Comparison of ENCODE assay signal across 17 cellular contexts in genomic region chr9:69499959-69500358, GRCh38.
A peak's percentile ranks its signal among the peaks of the same experiment; 100 is the strongest.
DNase-seq lines count a peak whose midpoint lies in the region; ATAC-seq and TF ChIP-seq lines count a peak whose summit lies in the region.
"Had no signal": no experiment of that assay in that cellular context is flagged by ENCODE, and none has a peak within 500 bp of the region (broad histone marks: within the 10 kb centered on the region; RNA-seq: fewer than 3 reads in every experiment).

No MANE protein-coding gene starts in this region.

- H4K20me1 ChIP-seq in GM23338 (replicated peaks; ENCODE audit: insufficient read depth) = no peaks in the 10 kb centered on the region
- H4K20me1 ChIP-seq: BLaER1 had no signal

- peaks cover 4% of the 10 kb centered on the region; the same call in 1 of the 2 replicates for H3K4me1 ChIP-seq in GM23338 (ENCODE audit: insufficient read depth)

- H3K27ac Mint-ChIP-seq in GM23338 (no peak overlapping the region), WTC11 (no peak overlapping the region; the same call in 1 of the 2 replicates)
- H3K27ac Mint-ChIP-seq: CD14-positive monocyte had no signal

- no peaks in the 10 kb centered on the region for H3K9me2 ChIP-seq in GM23338 (ENCODE audit: insufficient read depth)

- ATAC-seq in GM23338 (peak; percentile 67), WTC11 (peak; percentile 67)
- ATAC-seq: HepG2 had no signal

- no peaks in the 10 kb centered on the region for H3K79me2 ChIP-seq in GM23338 (replicated peaks; ENCODE audit: insufficient read depth)

- H3K36me3 Mint-ChIP-seq in GM23338 (ENCODE audit: low read depth) (no peaks in the 10 kb centered on the region), WTC11 (no peaks in the 10 kb centered on the region)
- H3K36me3 Mint-ChIP-seq: CD14-positive monocyte; CD4-positive, alpha-beta memory T cell had no signal

- H3K36me3 ChIP-seq in GM23338 (ENCODE audit: insufficient read depth) = no peaks in the 10 kb centered on the region
- H3K36me3 ChIP-seq: BLaER1, HAP-1 had no signal

- H3K4me3 ChIP-seq in GM23338 = no peak overlapping the region
- H3K4me3 ChIP-seq: BLaER1, HAP-1 had no signal

- no peak overlapping the region for H3K27ac ChIP-seq in GM23338 (ENCODE audit: low read depth)
- H3K27ac ChIP-seq: BLaER1 had no signal

- DNase-seq in NCI-H748 (lab: John Stamatoyannopoulos, UW; ENCODE audit: unreplicated experiment) = peak; percentile 46
- DNase-seq in NCI-H748 treated with DMSO at 0.1 percent for 48 hours (lab: John Stamatoyannopoulos, UW) = no peak
- DNase-seq in GM23338 (ENCODE audit: low spot score) = no peak
- peak; percentile 19 for DNase-seq in WTC11 (ENCODE audit: low spot score)
- DNase-seq in iPS-NIHi7 (ENCODE audit: extremely low spot score) = peak; percentile 29
- DNase-seq in NCI-H1048 (lab: John Stamatoyannopoulos, UW) = no peak
- DNase-seq in NCI-H774 (lab: John Stamatoyannopoulos, UW) = no peak
- no peak for DNase-seq in SIG-M5 (lab: John Stamatoyannopoulos, UW)
- DNase-seq: 8988T; CD4-positive, alpha-beta memory T cell; DMS153; GDM1; GOT3 had no signal

- H3K27me3 Mint-ChIP-seq in GM23338 (ENCODE audit: insufficient read depth, low read depth, poor library complexity) = peaks cover 2% of the 10 kb centered on the region
- no peaks in the 10 kb centered on the region; the same call in 1 of the 2 replicates for H3K27me3 Mint-ChIP-seq in WTC11 (ENCODE audit: low read depth)
- H3K27me3 Mint-ChIP-seq: CD4-positive, alpha-beta memory T cell had no signal

- no peaks in the 10 kb centered on the region for H3K27me3 ChIP-seq in GM23338 (ENCODE audit: insufficient read depth)
- H3K27me3 ChIP-seq: BLaER1 had no signal

- CTCF ChIA-PET in WTC11 (lab: Charles Lee) = interaction anchor here (1.2 kb wide), 1 partner anchor 78 kb away, joined by 3 read pairs; no protein-coding TSS in a partner anchor

- H3K9me3 Mint-ChIP-seq in GM23338 (no peaks in the 10 kb centered on the region), WTC11 (peaks cover 2% of the 10 kb centered on the region; the same call in 1 of the 2 replicates)

- H3K4me3 Mint-ChIP-seq in GM23338 (no peak overlapping the region), WTC11 (no peak overlapping the region)
- H3K4me3 Mint-ChIP-seq: CD14-positive monocyte; CD4-positive, alpha-beta memory T cell had no signal

- no peak overlapping the region for H3K4me2 ChIP-seq in GM23338
- H3K4me2 ChIP-seq: BLaER1 had no signal

- POLR2A ChIA-PET in WTC11 (lab: Charles Lee) = no interaction called here

- TF ChIP-seq CTCF in GM23338 (conservative IDR thresholded peaks at IDR 0.05; ENCODE audit: low read depth in 2 of 2) (no peak), WTC11 (IDR thresholded peaks at IDR 0.05) (no peak)

- no peaks in the 10 kb centered on the region for H3F3A ChIP-seq in GM23338 (replicated peaks; ENCODE audit: low read depth)

- no peak overlapping the region for H2AFZ ChIP-seq in GM23338

- H3K4me1 Mint-ChIP-seq in GM23338 (peaks cover 20% of the 10 kb centered on the region; the same call in 2 of the 3 replicates), WTC11 (peaks cover 23% of the 10 kb centered on the region)
- H3K4me1 Mint-ChIP-seq: CD14-positive monocyte had no signal

TF ChIP-seq in GM23338, 12 proteins besides CTCF, POLR2A, EP300 and RAD21 (continues in another document):
- TF ChIP-seq, protein P1, sequence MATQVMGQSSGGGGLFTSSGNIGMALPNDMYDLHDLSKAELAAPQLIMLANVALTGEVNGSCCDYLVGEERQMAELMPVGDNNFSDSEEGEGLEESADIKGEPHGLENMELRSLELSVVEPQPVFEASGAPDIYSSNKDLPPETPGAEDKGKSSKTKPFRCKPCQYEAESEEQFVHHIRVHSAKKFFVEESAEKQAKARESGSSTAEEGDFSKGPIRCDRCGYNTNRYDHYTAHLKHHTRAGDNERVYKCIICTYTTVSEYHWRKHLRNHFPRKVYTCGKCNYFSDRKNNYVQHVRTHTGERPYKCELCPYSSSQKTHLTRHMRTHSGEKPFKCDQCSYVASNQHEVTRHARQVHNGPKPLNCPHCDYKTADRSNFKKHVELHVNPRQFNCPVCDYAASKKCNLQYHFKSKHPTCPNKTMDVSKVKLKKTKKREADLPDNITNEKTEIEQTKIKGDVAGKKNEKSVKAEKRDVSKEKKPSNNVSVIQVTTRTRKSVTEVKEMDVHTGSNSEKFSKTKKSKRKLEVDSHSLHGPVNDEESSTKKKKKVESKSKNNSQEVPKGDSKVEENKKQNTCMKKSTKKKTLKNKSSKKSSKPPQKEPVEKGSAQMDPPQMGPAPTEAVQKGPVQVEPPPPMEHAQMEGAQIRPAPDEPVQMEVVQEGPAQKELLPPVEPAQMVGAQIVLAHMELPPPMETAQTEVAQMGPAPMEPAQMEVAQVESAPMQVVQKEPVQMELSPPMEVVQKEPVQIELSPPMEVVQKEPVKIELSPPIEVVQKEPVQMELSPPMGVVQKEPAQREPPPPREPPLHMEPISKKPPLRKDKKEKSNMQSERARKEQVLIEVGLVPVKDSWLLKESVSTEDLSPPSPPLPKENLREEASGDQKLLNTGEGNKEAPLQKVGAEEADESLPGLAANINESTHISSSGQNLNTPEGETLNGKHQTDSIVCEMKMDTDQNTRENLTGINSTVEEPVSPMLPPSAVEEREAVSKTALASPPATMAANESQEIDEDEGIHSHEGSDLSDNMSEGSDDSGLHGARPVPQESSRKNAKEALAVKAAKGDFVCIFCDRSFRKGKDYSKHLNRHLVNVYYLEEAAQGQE (IDR thresholded peaks at IDR 0.05; ENCODE audit: unreplicated experiment) = no peak
- TF ChIP-seq CREB1 (CRISPR knock-in tag; IDR thresholded peaks at IDR 0.05; ENCODE audit: low read depth) = no peak
- TF ChIP-seq EZH2phosphoT487 (IDR thresholded peaks at IDR 0.05; ENCODE audit: unreplicated experiment) = no peak
- TF ChIP-seq POLR2AphosphoS5 (IDR thresholded peaks at IDR 0.05; ENCODE audit: low read depth) = no peak

TF ChIP-seq in WTC11, 78 proteins besides CTCF, POLR2A, EP300 and RAD21:
- TF ChIP-seq ZSCAN18 (CRISPR knock-in tag; IDR thresholded peaks at IDR 0.05) = no peak
- TF ChIP-seq, protein P2, sequence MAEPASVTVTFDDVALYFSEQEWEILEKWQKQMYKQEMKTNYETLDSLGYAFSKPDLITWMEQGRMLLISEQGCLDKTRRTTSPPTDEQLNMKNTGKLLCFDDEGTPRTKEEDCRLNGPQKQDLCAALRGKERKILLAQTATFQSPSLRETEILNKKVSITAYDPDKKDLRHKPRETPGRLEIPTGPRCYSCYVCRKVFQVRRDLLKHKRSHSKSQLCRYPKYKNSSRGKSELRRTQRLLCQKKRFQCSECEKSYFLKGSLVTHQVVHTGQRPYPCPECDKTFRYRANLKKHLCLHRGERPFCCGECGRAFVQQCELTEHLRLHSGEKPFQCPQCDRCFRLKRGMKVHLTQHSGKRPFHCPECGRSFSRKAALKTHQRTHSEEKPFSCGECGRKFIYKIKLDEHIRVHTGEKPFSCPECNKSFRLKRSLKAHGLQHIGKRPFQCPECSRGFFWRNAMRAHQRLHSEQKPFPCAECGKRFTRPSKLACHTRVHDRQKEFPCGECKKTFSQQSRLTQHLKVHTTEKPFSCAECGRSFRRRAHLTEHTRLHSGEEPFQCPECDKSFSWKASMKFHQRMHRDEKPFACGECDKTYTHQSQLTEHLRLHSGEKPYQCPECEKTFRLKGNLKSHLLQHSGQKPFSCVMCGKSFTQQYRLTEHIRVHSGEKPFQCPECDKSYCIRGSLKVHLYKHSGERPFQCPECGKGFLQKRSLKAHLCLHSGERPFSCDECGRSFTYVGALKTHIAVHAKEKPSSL (CRISPR knock-in tag; conservative IDR thresholded peaks at IDR 0.05) = no peak

Comparison
In these comparisons a context has a peak if more than half of its experiments do, and no peak if none do; other contexts are left out.
1. DNase-seq: peak in NCI-H748 (single experiment), WTC11 (single experiment) and iPS-NIHi7 (single experiment); none in NCI-H748 treated with DMSO at 0.1 percent for 48 hours (single experiment), GM23338 (single experiment), NCI-H1048 (single experiment), NCI-H774 (single experiment) and SIG-M5 (single experiment).